ENCODE assay signal across 1 cellular context in the genomic region with DNA sequence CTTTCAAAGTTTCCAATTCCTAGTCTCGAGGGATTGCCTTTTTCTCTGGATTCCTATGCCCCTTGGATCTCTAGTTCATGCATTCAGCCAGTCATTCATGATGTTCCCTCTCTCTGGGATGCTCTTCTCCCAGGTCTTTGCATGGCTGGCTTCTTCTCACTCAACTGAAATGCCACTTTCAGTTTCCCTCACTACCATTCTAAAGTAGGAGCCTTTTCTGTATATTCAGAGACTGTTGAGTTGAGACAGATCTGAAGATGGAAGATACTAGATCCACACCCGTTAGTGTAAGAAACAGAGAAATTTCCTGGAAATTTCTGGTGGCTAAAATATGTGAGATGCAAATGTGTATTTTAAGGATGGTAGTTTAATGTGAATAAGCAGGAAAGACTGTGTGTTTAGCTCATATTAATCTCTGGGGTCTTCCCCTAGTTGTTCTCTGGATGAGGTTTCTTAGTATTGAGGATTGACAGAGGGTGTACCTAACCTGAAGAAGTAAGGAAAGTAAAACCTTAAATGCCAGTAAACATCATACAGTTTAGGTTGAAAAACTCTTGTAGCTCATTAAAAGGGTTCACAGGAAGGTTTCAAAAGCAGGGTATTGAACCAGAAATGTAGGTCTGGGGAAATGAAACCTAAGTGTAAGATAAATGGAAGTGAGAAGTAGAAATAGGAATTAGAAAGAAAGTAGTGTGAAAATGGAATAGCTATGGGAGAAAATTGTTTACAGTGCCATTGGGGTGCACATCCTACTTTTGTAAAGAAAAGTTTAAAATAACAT.
TF ChIP-seq lines count a peak whose summit lies in the region.

No MANE protein-coding gene starts in this region.

TF ChIP-seq in HepG2, 621 proteins besides CTCF, POLR2A, EP300 and RAD21 (continued from another document):
- TF ChIP-seq HMGXB4 (CRISPR knock-in tag; IDR thresholded peaks at IDR 0.05; ENCODE audit: borderline replicate concordance in 1 of 2, low read depth in 1 of 2) (no peak), REPIN1 (CRISPR knock-in tag; IDR thresholded peaks at IDR 0.05; ENCODE audit: borderline replicate concordance, low read depth) (no peak), DNMT3B (CRISPR knock-in tag; conservative IDR thresholded peaks at IDR 0.05) (no peak), ZNF800 (CRISPR knock-in tag; IDR thresholded peaks at IDR 0.05) (no peak), BCL3 (CRISPR knock-in tag; IDR thresholded peaks at IDR 0.05) (no peak), ZBTB33 (CRISPR knock-in tag; IDR thresholded peaks at IDR 0.05) (no peak), ZNF136 (CRISPR knock-in tag; IDR thresholded peaks at IDR 0.05; ENCODE audit: low read depth) (no peak), ZNF143 (CRISPR knock-in tag; IDR thresholded peaks at IDR 0.05) (no peak), ARID2 (CRISPR knock-in tag; IDR thresholded peaks at IDR 0.05; ENCODE audit: borderline replicate concordance) (no peak), ZNF660 (CRISPR knock-in tag; IDR thresholded peaks at IDR 0.05; ENCODE audit: borderline replicate concordance, low read depth) (no peak), ZNF766 (CRISPR knock-in tag; IDR thresholded peaks at IDR 0.05; ENCODE audit: borderline replicate concordance) (no peak), BATF2 (CRISPR knock-in tag; IDR thresholded peaks at IDR 0.05) (no peak)
- TF ChIP-seq, protein P1, sequence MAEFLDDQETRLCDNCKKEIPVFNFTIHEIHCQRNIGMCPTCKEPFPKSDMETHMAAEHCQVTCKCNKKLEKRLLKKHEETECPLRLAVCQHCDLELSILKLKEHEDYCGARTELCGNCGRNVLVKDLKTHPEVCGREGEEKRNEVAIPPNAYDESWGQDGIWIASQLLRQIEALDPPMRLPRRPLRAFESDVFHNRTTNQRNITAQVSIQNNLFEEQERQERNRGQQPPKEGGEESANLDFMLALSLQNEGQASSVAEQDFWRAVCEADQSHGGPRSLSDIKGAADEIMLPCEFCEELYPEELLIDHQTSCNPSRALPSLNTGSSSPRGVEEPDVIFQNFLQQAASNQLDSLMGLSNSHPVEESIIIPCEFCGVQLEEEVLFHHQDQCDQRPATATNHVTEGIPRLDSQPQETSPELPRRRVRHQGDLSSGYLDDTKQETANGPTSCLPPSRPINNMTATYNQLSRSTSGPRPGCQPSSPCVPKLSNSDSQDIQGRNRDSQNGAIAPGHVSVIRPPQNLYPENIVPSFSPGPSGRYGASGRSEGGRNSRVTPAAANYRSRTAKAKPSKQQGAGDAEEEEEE (CRISPR knock-in tag; IDR thresholded peaks at IDR 0.05; ENCODE audit: borderline replicate concordance), result no peak
